In genomic region chr11:27627979-27628378, GRCh38 we compare ENCODE assay signal across 23 cellular contexts.
"Had no signal": no experiment of that assay in that cellular context is flagged by ENCODE, and none has a peak within 500 bp of the region (broad histone marks: within the 10 kb centered on the region; RNA-seq: fewer than 3 reads in every experiment).

No MANE protein-coding gene starts in this region.

- H3K4me1 Mint-ChIP-seq: immature natural killer cell; mesothelial cell of epicardium; stimulated activated naive CD8-positive, alpha-beta T cell treated with anti-CD3 and anti-CD28 coated beads, Interleukin-15, amount 100 ng/mL, for 72 hours had no signal

- H3K4me3 ChIP-seq: left ventricle myocardium inferior, lung, ovary, right atrium auricular region, right lobe of liver, smooth muscle cell, tibial nerve, uterus had no signal

- H3K36me3 ChIP-seq: left ventricle myocardium inferior, ovary, right atrium auricular region, right lobe of liver, tibial nerve, uterus had no signal

- H3K27me3 Mint-ChIP-seq: naive B cell; natural killer cell treated with Interleukin-12 subunit alpha and Interleukin-12 subunit beta and Interleukin-15 and Interleukin-18, amount 100 ng/mL, for 72 hours; stimulated activated naive CD8-positive, alpha-beta T cell treated with anti-CD3 and anti-CD28 coated beads, Interleukin-15, amount 100 ng/mL, for 72 hours had no signal

- H3K9me3 ChIP-seq: left ventricle myocardium inferior, ovary, right atrium auricular region, right lobe of liver, tibial nerve, uterus had no signal

- H3K27me3 ChIP-seq: ovary, right atrium auricular region, right lobe of liver, tibial nerve, uterus had no signal

- H3K4me3 Mint-ChIP-seq: immature natural killer cell; mesothelial cell of epicardium; naive B cell; natural killer cell treated with Interleukin-12 subunit alpha and Interleukin-12 subunit beta and Interleukin-15 and Interleukin-18, amount 100 ng/mL, for 72 hours; stimulated activated memory B cell treated with anti-CD40 and anti-IgM and Interleukin-4, amounts not matched to agents 10 μg/mL and 1 μg/mL and 100 μg/mL, for 72 hours; stimulated activated naive CD8-positive, alpha-beta T cell treated with anti-CD3 and anti-CD28 coated beads, Interleukin-15, amount 100 ng/mL, for 72 hours; type B pancreatic cell had no signal

- H3K4me1 ChIP-seq: right atrium auricular region, tibial nerve, uterus had no signal

- ATAC-seq: natural killer cell treated with Interleukin-12 subunit alpha and Interleukin-12 subunit beta and Interleukin-15 and Interleukin-18, amount 100 ng/mL, for 72 hours; right lobe of liver; stimulated activated memory B cell treated with anti-CD40 and anti-IgM and Interleukin-4, amounts not matched to agents 10 μg/mL and 1 μg/mL and 100 μg/mL, for 72 hours; stimulated activated naive CD8-positive, alpha-beta T cell treated with anti-CD3 and anti-CD28 coated beads, Interleukin-15, amount 100 ng/mL, for 72 hours had no signal

- H3K27ac ChIP-seq: left ventricle myocardium inferior, ovary, right atrium auricular region, right lobe of liver, tibial nerve, uterus had no signal

- H3K36me3 Mint-ChIP-seq: immature natural killer cell; naive B cell; natural killer cell treated with Interleukin-12 subunit alpha and Interleukin-12 subunit beta and Interleukin-15 and Interleukin-18, amount 100 ng/mL, for 72 hours; stimulated activated memory B cell treated with anti-CD40 and anti-IgM and Interleukin-4, amounts not matched to agents 10 μg/mL and 1 μg/mL and 100 μg/mL, for 72 hours; type B pancreatic cell had no signal

- H3K27ac Mint-ChIP-seq: immature natural killer cell; mesothelial cell of epicardium; naive B cell; natural killer cell treated with Interleukin-12 subunit alpha and Interleukin-12 subunit beta and Interleukin-15 and Interleukin-18, amount 100 ng/mL, for 72 hours; progenitor cell of endocrine pancreas; stimulated activated memory B cell treated with anti-CD40 and anti-IgM and Interleukin-4, amounts not matched to agents 10 μg/mL and 1 μg/mL and 100 μg/mL, for 72 hours; stimulated activated naive CD8-positive, alpha-beta T cell treated with anti-CD3 and anti-CD28 coated beads, Interleukin-15, amount 100 ng/mL, for 72 hours; type B pancreatic cell had no signal

- DNase-seq: immature natural killer cell; left ventricle myocardium inferior; mesendoderm; naive B cell; ovary; right lobe of liver; stimulated activated CD4-positive, alpha-beta T cell treated with anti-CD3 and anti-CD28 coated beads, Interleukin-1b, Interleukin-23, amount 100 ng/mL, for 48 hours; stimulated activated CD4-positive, alpha-beta T cell treated with anti-CD3 and anti-CD28 coated beads, Interleukin-2, amount 100 ng/mL, for 48 hours; stimulated activated CD4-positive, alpha-beta T cell treated with anti-CD3 and anti-CD28 coated beads, Interleukin-4, amount 100 ng/mL, for 4 hours; stimulated activated CD8-positive, alpha-beta memory T cell treated with anti-CD3 and anti-CD28 coated beads, Interleukin-4, amount 100 ng/mL, for 48 hours; stimulated activated naive CD4-positive, alpha-beta T cell treated with Interleukin-2 at 50 U/mL for 16 hours; stimulated activated naive CD8-positive, alpha-beta T cell treated with anti-CD3 and anti-CD28 coated beads, Interleukin-15, amount 100 ng/mL, for 72 hours; substantia nigra; uterus had no signal

- H3K9me3 Mint-ChIP-seq: mesothelial cell of epicardium; stimulated activated memory B cell treated with anti-CD40 and anti-IgM and Interleukin-4, amounts not matched to agents 10 μg/mL and 1 μg/mL and 100 μg/mL, for 72 hours; type B pancreatic cell had no signal
